8 cellular contexts compared by ENCODE assay signal in genomic region chr1:6447818-6448748, GRCh38. TPM values are rescaled to one million over a fixed set of nuclear protein-coding genes. Genes with fewer than 3 reads are reported as not detected.
DNase-seq lines count a peak whose midpoint lies in the region; ATAC-seq and TF ChIP-seq lines count a peak whose summit lies in the region.

No MANE protein-coding gene starts in this region.

- TF ChIP-seq CTCF in H9 (conservative IDR thresholded peaks at IDR 0.05) (peak; percentile 52), neural crest cell (conservative IDR thresholded peaks at IDR 0.05) (peak; percentile 22)

- H3K23me2 ChIP-seq in H9 (ENCODE audit: insufficient read length, low read depth, low read length, poor library complexity, severe bottlenecking) = peaks cover 2% of the 10 kb centered on the region

- no peaks in the 10 kb centered on the region for H3K9me3 Mint-ChIP-seq in H9
- H3K9me3 Mint-ChIP-seq in central memory CD8-positive, alpha-beta T cell = no peaks in the 10 kb centered on the region
- no peaks in the 10 kb centered on the region for H3K9me3 Mint-ChIP-seq in neural crest cell

- H3K56ac ChIP-seq in H9 (ENCODE audit: insufficient read length, low read depth, low read length) = no peak overlapping the region

- H3K4me1 Mint-ChIP-seq in H9 (peaks cover 21 to 37% of the 10 kb centered on the region in 2 experiments), neural crest cell (peaks cover 14% of the 10 kb centered on the region)
- H3K4me1 Mint-ChIP-seq in central memory CD8-positive, alpha-beta T cell = peaks cover 14% of the 10 kb centered on the region

- WGBS in H9 (ENCODE audit: extremely low coverage, insufficient read length, low lambda C conversion rate) = no CpG with 5 or more reads among the region's 68 CpGs

- no peaks in the 10 kb centered on the region; the same call in 1 of the 2 replicates for H3K4me1 ChIP-seq in H9 (ENCODE audit: insufficient read depth, low read length)

- peak; percentile 74 for ATAC-seq in central memory CD8-positive, alpha-beta T cell (replicated peaks; ENCODE audit: extremely low read depth, poor library complexity, severe bottlenecking)
- ATAC-seq in GM21619 (IDR thresholded peaks at IDR 0.05; ENCODE audit: unreplicated experiment) (no peak), HG02610 (IDR thresholded peaks at IDR 0.05; ENCODE audit: unreplicated experiment) (no peak)

- no peak overlapping the region for H2BK5ac ChIP-seq in H9 (ENCODE audit: insufficient read length, low read length)

- no peak overlapping the region for H2AK5ac ChIP-seq in H9 (ENCODE audit: insufficient read length, low read length)

- DNase-seq in H9 (peak; percentile 98), NCI-H345 (lab: John Stamatoyannopoulos, UW) (peak; percentile 72), neural crest cell (ENCODE audit: low read depth, low spot score) (no peak), HT-29 (ENCODE audit: low spot score) (no peak), kidney glomerular epithelial cell (lab: John Stamatoyannopoulos, UW) (no peak)
- no peak for DNase-seq in central memory CD8-positive, alpha-beta T cell (ENCODE audit: low spot score in 2 of 2)

- peak overlapping the region; percentile 35 for H3K4me2 ChIP-seq in H9 (ENCODE audit: insufficient read depth, insufficient read length, low read length)

- no peak overlapping the region for H2BK12ac ChIP-seq in H9 (ENCODE audit: insufficient read length, low read depth, low read length)

- no peak overlapping the region for H4K91ac ChIP-seq in H9 (ENCODE audit: insufficient read length, low read depth, low read length)

- no peaks in the 10 kb centered on the region for H3K79me1 ChIP-seq in H9 (ENCODE audit: insufficient read depth, low read depth, low read length, poor library complexity, severe bottlenecking)

- no peaks in the 10 kb centered on the region for H4K20me1 ChIP-seq in H9 (ENCODE audit: control insufficient read depth, insufficient read depth, insufficient read length)

- no peak overlapping the region for H2BK20ac ChIP-seq in H9 (ENCODE audit: low read depth, low read length, poor library complexity, severe bottlenecking)

- H2AFZ ChIP-seq in H9 (ENCODE audit: low read length) = no peak overlapping the region

- H3K4ac ChIP-seq in H9 (ENCODE audit: low read depth, low read length) = no peak overlapping the region

- H3T11ph ChIP-seq in H9 (ENCODE audit: low read length) = no peak overlapping the region

- H3K18ac ChIP-seq in H9 (ENCODE audit: insufficient read length, low read depth, low read length) = no peak overlapping the region

- no peaks in the 10 kb centered on the region for H3K27me3 ChIP-seq in H9 (ENCODE audit: insufficient read depth, low read length)

- peaks cover 2% of the 10 kb centered on the region for H3K27me3 Mint-ChIP-seq in H9 (ENCODE audit: low read depth)
- H3K27me3 Mint-ChIP-seq in central memory CD8-positive, alpha-beta T cell = peaks cover 61% of the 10 kb centered on the region
- H3K27me3 Mint-ChIP-seq in neural crest cell (ENCODE audit: low read depth) = peaks cover 40% of the 10 kb centered on the region

- H2BK120ac ChIP-seq in H9 (ENCODE audit: low read depth, low read length, poor library complexity, severe bottlenecking) = no peak overlapping the region

- H3K9me3 ChIP-seq in H9 (ENCODE audit: control insufficient read depth, low read depth, low read length) = no peaks in the 10 kb centered on the region

- 0 out of 2 replicates have a peak overlapping the region, but pooled peaks have one; percentile 30 for H3K14ac ChIP-seq in H9 (ENCODE audit: insufficient read depth, low read length)

- no peaks in the 10 kb centered on the region for H3K79me2 ChIP-seq in H9 (ENCODE audit: insufficient read depth, low read length)

- H4K5ac ChIP-seq in H9 (ENCODE audit: insufficient read length, low read depth, low read length) = no peak overlapping the region

- H3K36me3 Mint-ChIP-seq in H9 (ENCODE audit: insufficient read depth in 1 of 3, low read depth in 3 of 3) (peaks cover 0 to under 1% (median 0%) of the 10 kb centered on the region in 3 experiments; a peak in 2 of 7 replicates), neural crest cell (ENCODE audit: low read depth) (no peaks in the 10 kb centered on the region)
- peaks cover 1% of the 10 kb centered on the region for H3K36me3 Mint-ChIP-seq in central memory CD8-positive, alpha-beta T cell (ENCODE audit: insufficient read depth)

- no peak overlapping the region for H4K8ac ChIP-seq in H9 (replicated peaks; ENCODE audit: insufficient read length, low read depth, low read length)

- no peak overlapping the region for H3K27ac ChIP-seq in H9 (ENCODE audit: insufficient read length, low read depth, low read length)

- H3K27ac Mint-ChIP-seq in H9 (peak overlapping the region in 1 of 3 experiments; percentile 91; a peak in 2 of 7 replicates), neural crest cell (ENCODE audit: unreplicated experiment) (no peak overlapping the region)
- no peak overlapping the region for H3K27ac Mint-ChIP-seq in central memory CD8-positive, alpha-beta T cell (ENCODE audit: low read depth)

- no peak overlapping the region for H3K23ac ChIP-seq in H9 (ENCODE audit: insufficient read length, low read depth, low read length)

- H2BK15ac ChIP-seq in H9 (ENCODE audit: low read depth, low read length) = no peak overlapping the region

- H3K4me3 Mint-ChIP-seq in H9 = peak overlapping the region; percentile 69 to 80
- peak overlapping the region; percentile 57 for H3K4me3 Mint-ChIP-seq in central memory CD8-positive, alpha-beta T cell
- peak overlapping the region; percentile 49 for H3K4me3 Mint-ChIP-seq in neural crest cell

- H3K9ac ChIP-seq in H9 (ENCODE audit: extremely low read depth, insufficient read length, low read length) = no peak overlapping the region

RNA-seq across cellular contexts. Expression of gene TNFRSF25, which starts 17.9 kb away (rescaled TPM):
- total RNA-seq in H9 (2021) = 18.3 and 19.4 TPM in 2 replicates
- total RNA-seq in neural crest cell = 23.4 and 26.1 TPM in 2 replicates
- total RNA-seq in HT-29 (2014; rRNA removed; shearing (Covaris generic)) = 9.7 and 15.0 TPM in 2 replicates

RNA-seq across cellular contexts. Expression of gene ESPN, which starts 23.5 kb away (rescaled TPM):
- 53.1 and 59.3 TPM in 2 replicates for total RNA-seq in H9 (2021)
- total RNA-seq in neural crest cell = 1.7 and 4.3 TPM in 2 replicates
- 1.9 and 5.2 TPM in 2 replicates for total RNA-seq in HT-29 (2014; rRNA removed; shearing (Covaris generic))

RNA-seq across cellular contexts. Expression of gene HES2, which starts 28.4 kb away (rescaled TPM):
- total RNA-seq in H9 (2021) (0.81 and 1.2 TPM in 2 replicates), neural crest cell (0.07 TPM in 1 of 2 replicates, not detected in the other)
- 0.16 TPM in 1 of 2 replicates, not detected in the other for total RNA-seq in HT-29 (2014; rRNA removed; shearing (Covaris generic))

RNA-seq across cellular contexts. Expression of gene PLEKHG5, which starts 43.4 kb away (rescaled TPM):
- total RNA-seq in H9 (2021) (20.7 and 22.3 TPM in 2 replicates), neural crest cell (28.9 and 31.7 TPM in 2 replicates)
- 12.5 and 14.6 TPM in 2 replicates for total RNA-seq in HT-29 (2014; rRNA removed; shearing (Covaris generic))

RNA-seq across cellular contexts. Expression of gene ACOT7, which starts 54.5 kb away (rescaled TPM):
- total RNA-seq in H9 (2021) (85.2 and 87.4 TPM in 2 replicates), neural crest cell (107 and 110 TPM in 2 replicates)
- total RNA-seq in HT-29 (2014; rRNA removed; shearing (Covaris generic)) = 31.7 and 33.9 TPM in 2 replicates

Comparison
In these comparisons a context has a peak if more than half of its experiments do, and no peak if none do; other contexts are left out.
1. DNase-seq: peak in H9 (single experiment) and NCI-H345 (single experiment); none in central memory CD8-positive, alpha-beta T cell (0 of 2), neural crest cell (single experiment), HT-29 (single experiment) and kidney glomerular epithelial cell (single experiment).
2. Peak in every context shown above with its lines, with median percentiles within 50 percentile points of each other: H3K4me3 Mint-ChIP-seq.